10 cellular contexts compared by ENCODE assay signal in genomic region chr16:57998992-57999365, GRCh38. TPM values are rescaled to one million over a fixed set of nuclear protein-coding genes. Genes with fewer than 3 reads are reported as not detected.
A peak's percentile ranks its signal among the peaks of the same experiment; 100 is the strongest.
DNase-seq lines count a peak whose midpoint lies in the region; ATAC-seq and TF ChIP-seq lines count a peak whose summit lies in the region.
"Had no signal": no experiment of that assay in that cellular context is flagged by ENCODE, and none has a peak within 500 bp of the region (broad histone marks: within the 10 kb centered on the region; RNA-seq: fewer than 3 reads in every experiment).

No MANE protein-coding gene starts in this region.

- peaks cover 47% of the 10 kb centered on the region for H3K4me1 Mint-ChIP-seq in activated CD4-positive, alpha-beta T cell treated with anti-CD3 and anti-CD28 coated beads, Interleukin-2, amount 10 ng/mL, durations not matched to agents 24 days and 14 days
- H3K4me1 Mint-ChIP-seq in activated CD8-positive, alpha-beta T cell treated with anti-CD3 and anti-CD28 coated beads for 36 hours (ENCODE audit: low read depth) = peaks cover 54% of the 10 kb centered on the region
- H3K4me1 Mint-ChIP-seq in glutamatergic neuron (ENCODE audit: low read depth, unreplicated experiment) = peaks cover 16% of the 10 kb centered on the region
- peaks cover 76% of the 10 kb centered on the region for H3K4me1 Mint-ChIP-seq in stimulated activated naive CD8-positive, alpha-beta T cell treated with anti-CD3 and anti-CD28 coated beads, Interleukin-15, amount 100 ng/mL, for 72 hours

- TF ChIP-seq CTCF in activated CD8-positive, alpha-beta T cell treated with anti-CD3 and anti-CD28 coated beads for 36 hours (IDR thresholded peaks at IDR 0.05) = no peak
- TF ChIP-seq CTCF in glutamatergic neuron (IDR thresholded peaks at IDR 0.05; ENCODE audit: partially characterized antibody, unreplicated experiment) = no peak

- DNase-seq in activated CD4-positive, alpha-beta T cell treated with anti-CD3 and anti-CD28 coated beads, Interleukin-2, amount 10 ng/mL, durations not matched to agents 24 days and 14 days = no peak
- no peak for DNase-seq in activated CD4-positive, alpha-beta T cell treated with anti-CD3 and anti-CD28 coated beads for 4 hours
- DNase-seq in activated CD8-positive, alpha-beta T cell treated with anti-CD3 and anti-CD28 coated beads for 36 hours = no peak
- peak; percentile 2 for DNase-seq in glutamatergic neuron
- DNase-seq in stimulated activated naive CD8-positive, alpha-beta T cell treated with anti-CD3 and anti-CD28 coated beads, Interleukin-15, amount 100 ng/mL, for 72 hours = no peak
- DNase-seq: NCI-H526 treated with DMSO at 0.1 percent for 48 hours had no signal

- H3K4me3 Mint-ChIP-seq in activated CD4-positive, alpha-beta T cell treated with anti-CD3 and anti-CD28 coated beads, Interleukin-2, amount 10 ng/mL, durations not matched to agents 24 days and 14 days = peak overlapping the region; percentile 81
- peak overlapping the region; percentile 76 for H3K4me3 Mint-ChIP-seq in activated CD8-positive, alpha-beta T cell treated with anti-CD3 and anti-CD28 coated beads for 36 hours
- H3K4me3 Mint-ChIP-seq in glutamatergic neuron (ENCODE audit: unreplicated experiment) = peak overlapping the region; percentile 85
- H3K4me3 Mint-ChIP-seq in stimulated activated naive CD8-positive, alpha-beta T cell treated with anti-CD3 and anti-CD28 coated beads, Interleukin-15, amount 100 ng/mL, for 72 hours = peak overlapping the region; percentile 71 to 81

- intact Hi-C loops in activated CD4-positive, alpha-beta T cell treated with anti-CD3 and anti-CD28 coated beads, Interleukin-2, amount 10 ng/mL, durations not matched to agents 24 days and 14 days (cut with micrococcal nuclease) = loop anchor here (1.0 to 5.0 kb wide), 2 partner anchors 192 to 242 kb away; no protein-coding TSS in a partner anchor
- intact Hi-C loops in activated CD8-positive, alpha-beta T cell treated with anti-CD3 and anti-CD28 coated beads for 36 hours (cut with micrococcal nuclease) = no loop called here

- CTCF ChIA-PET in activated CD8-positive, alpha-beta T cell treated with anti-CD3 and anti-CD28 coated beads for 36 hours (lab: Charles Lee) = interaction anchor here (0.9 to 4.3 kb wide), 12 partner anchors 12 to 582 kb away, joined by 3 to 36 read pairs (median 5); partner anchors contain the start of gene CFAP20

- H3K27me3 Mint-ChIP-seq in activated CD4-positive, alpha-beta T cell treated with anti-CD3 and anti-CD28 coated beads, Interleukin-2, amount 10 ng/mL, durations not matched to agents 24 days and 14 days = no peaks in the 10 kb centered on the region
- H3K27me3 Mint-ChIP-seq in activated CD8-positive, alpha-beta T cell treated with anti-CD3 and anti-CD28 coated beads for 36 hours = no peaks in the 10 kb centered on the region
- peaks cover 8% of the 10 kb centered on the region for H3K27me3 Mint-ChIP-seq in glutamatergic neuron (ENCODE audit: unreplicated experiment)
- H3K27me3 Mint-ChIP-seq in stimulated activated naive CD8-positive, alpha-beta T cell treated with anti-CD3 and anti-CD28 coated beads, Interleukin-15, amount 100 ng/mL, for 72 hours = no peaks in the 10 kb centered on the region

- H3K36me3 Mint-ChIP-seq in activated CD4-positive, alpha-beta T cell treated with anti-CD3 and anti-CD28 coated beads, Interleukin-2, amount 10 ng/mL, durations not matched to agents 24 days and 14 days (ENCODE audit: low read depth) = peaks cover 37% of the 10 kb centered on the region
- peaks cover 14% of the 10 kb centered on the region for H3K36me3 Mint-ChIP-seq in activated CD8-positive, alpha-beta T cell treated with anti-CD3 and anti-CD28 coated beads for 36 hours (ENCODE audit: low read depth)
- no peaks in the 10 kb centered on the region for H3K36me3 Mint-ChIP-seq in glutamatergic neuron (ENCODE audit: unreplicated experiment)

- no peak for ATAC-seq in activated CD8-positive, alpha-beta T cell treated with anti-CD3 and anti-CD28 coated beads for 36 hours
- ATAC-seq in stimulated activated naive CD8-positive, alpha-beta T cell treated with anti-CD3 and anti-CD28 coated beads, Interleukin-15, amount 100 ng/mL, for 72 hours = no peak
- no peak for ATAC-seq in HG02938 (IDR thresholded peaks at IDR 0.05; ENCODE audit: unreplicated experiment)
- no peak for ATAC-seq in GM19035 (IDR thresholded peaks at IDR 0.05; ENCODE audit: unreplicated experiment)
- no peak for ATAC-seq in GM21825 (IDR thresholded peaks at IDR 0.05; ENCODE audit: unreplicated experiment)

- H3K27ac Mint-ChIP-seq in activated CD4-positive, alpha-beta T cell treated with anti-CD3 and anti-CD28 coated beads, Interleukin-2, amount 10 ng/mL, durations not matched to agents 24 days and 14 days = peak overlapping the region; percentile 87
- peak overlapping the region; percentile 81 for H3K27ac Mint-ChIP-seq in activated CD8-positive, alpha-beta T cell treated with anti-CD3 and anti-CD28 coated beads for 36 hours
- H3K27ac Mint-ChIP-seq in glutamatergic neuron (ENCODE audit: unreplicated experiment) = peak overlapping the region; percentile 73
- peak overlapping the region; percentile 79 to 85 for H3K27ac Mint-ChIP-seq in stimulated activated naive CD8-positive, alpha-beta T cell treated with anti-CD3 and anti-CD28 coated beads, Interleukin-15, amount 100 ng/mL, for 72 hours

- no peaks in the 10 kb centered on the region for H3K9me3 Mint-ChIP-seq in activated CD4-positive, alpha-beta T cell treated with anti-CD3 and anti-CD28 coated beads, Interleukin-2, amount 10 ng/mL, durations not matched to agents 24 days and 14 days
- no peaks in the 10 kb centered on the region for H3K9me3 Mint-ChIP-seq in activated CD8-positive, alpha-beta T cell treated with anti-CD3 and anti-CD28 coated beads for 36 hours
- peaks cover 15% of the 10 kb centered on the region for H3K9me3 Mint-ChIP-seq in glutamatergic neuron (ENCODE audit: unreplicated experiment)
- no peaks in the 10 kb centered on the region for H3K9me3 Mint-ChIP-seq in stimulated activated naive CD8-positive, alpha-beta T cell treated with anti-CD3 and anti-CD28 coated beads, Interleukin-15, amount 100 ng/mL, for 72 hours

- POLR2A ChIA-PET in activated CD8-positive, alpha-beta T cell treated with anti-CD3 and anti-CD28 coated beads for 36 hours (lab: Charles Lee) = interaction anchor here (1.1 to 2.4 kb wide), 3 partner anchors 10 to 263 kb away, joined by 5 to 7 read pairs (median 5); partner anchors contain the start of gene KATNB1

RNA-seq across cellular contexts. Expression of gene ZNF319, which starts 1.5 kb away (rescaled TPM):
- 8.0 and 8.3 TPM in 2 replicates for total RNA-seq in activated CD4-positive, alpha-beta T cell treated with anti-CD3 and anti-CD28 coated beads, Interleukin-2, amount 10 ng/mL, durations not matched to agents 24 days and 14 days
- total RNA-seq in activated CD8-positive, alpha-beta T cell treated with anti-CD3 and anti-CD28 coated beads for 36 hours = 1 to 10 TPM; 5.6 to 7.0 TPM
- total RNA-seq in glutamatergic neuron (ENCODE audit: unreplicated experiment) = 13.9 TPM

RNA-seq across cellular contexts. Expression of gene USB1, which starts 2.2 kb away (rescaled TPM):
- total RNA-seq in activated CD4-positive, alpha-beta T cell treated with anti-CD3 and anti-CD28 coated beads, Interleukin-2, amount 10 ng/mL, durations not matched to agents 24 days and 14 days = 50.9 and 54.4 TPM in 2 replicates
- 10 to 100 TPM; 32.9 to 37.5 TPM for total RNA-seq in activated CD8-positive, alpha-beta T cell treated with anti-CD3 and anti-CD28 coated beads for 36 hours
- total RNA-seq in glutamatergic neuron (ENCODE audit: unreplicated experiment) = 107 TPM

RNA-seq across cellular contexts. Expression of gene MMP15, which starts 26.6 kb away (rescaled TPM):
- total RNA-seq in activated CD4-positive, alpha-beta T cell treated with anti-CD3 and anti-CD28 coated beads, Interleukin-2, amount 10 ng/mL, durations not matched to agents 24 days and 14 days = 0.89 and 1.1 TPM in 2 replicates
- total RNA-seq in activated CD8-positive, alpha-beta T cell treated with anti-CD3 and anti-CD28 coated beads for 36 hours = under 1 TPM; 0.25 to 0.63 TPM
- total RNA-seq in glutamatergic neuron (ENCODE audit: unreplicated experiment) = 69.9 TPM

RNA-seq across cellular contexts. Expression of gene CNGB1, which starts 28.1 kb away (rescaled TPM):
- total RNA-seq in activated CD4-positive, alpha-beta T cell treated with anti-CD3 and anti-CD28 coated beads, Interleukin-2, amount 10 ng/mL, durations not matched to agents 24 days and 14 days = not detected in 2 replicates
- not detected for total RNA-seq in activated CD8-positive, alpha-beta T cell treated with anti-CD3 and anti-CD28 coated beads for 36 hours
- 0.91 TPM for total RNA-seq in glutamatergic neuron (ENCODE audit: unreplicated experiment)
- total RNA-seq: activated CD8-positive, alpha-beta memory T cell treated with anti-CD3 and anti-CD28 coated beads for 36 hours had no signal

Comparison
In these comparisons a context has a peak if more than half of its experiments do, and no peak if none do; other contexts are left out.
1. RNA of gene MMP15, which starts 26.6 kb away (total RNA-seq): 69.9 TPM in glutamatergic neuron (single experiment); 0.89 to 1.1 TPM in activated CD4-positive, alpha-beta T cell treated with anti-CD3 and anti-CD28 coated beads, Interleukin-2, amount 10 ng/mL, durations not matched to agents 24 days and 14 days and 0.25 to 0.63 TPM in activated CD8-positive, alpha-beta T cell treated with anti-CD3 and anti-CD28 coated beads for 36 hours; every median in the first group is over 10 times any median in the second.
2. Peak in every context shown above with its lines, with median percentiles within 50 percentile points of each other: H3K27ac Mint-ChIP-seq and H3K4me3 Mint-ChIP-seq.